1 cellular context compared by ENCODE assay signal in genomic region chr18:12657849-12658829, GRCh38.
TF ChIP-seq lines count a peak whose summit lies in the region.

Gene SPIRE1 (minus strand): TSS chr18:12658107. CDS start chr18:12657866, 241 bp downstream.

TF ChIP-seq in HepG2, 621 proteins besides CTCF, POLR2A, EP300 and RAD21 (continued from another document):
- TF ChIP-seq DZIP1 (CRISPR knock-in tag; IDR thresholded peaks at IDR 0.05), result peak; percentile 34; the same call in 1 of the 2 replicates
- TF ChIP-seq E2F2 (CRISPR knock-in tag; IDR thresholded peaks at IDR 0.05; ENCODE audit: borderline replicate concordance), result no peak
- TF ChIP-seq PAX8 (CRISPR knock-in tag; IDR thresholded peaks at IDR 0.05; ENCODE audit: borderline replicate concordance), result no peak
- no peak for TF ChIP-seq SNAPC4 (CRISPR knock-in tag; IDR thresholded peaks at IDR 0.05)
- peak; percentile 45 for TF ChIP-seq SKI (IDR thresholded peaks at IDR 0.05; ENCODE audit: partially characterized antibody)
- TF ChIP-seq ZBTB4 (CRISPR knock-in tag; IDR thresholded peaks at IDR 0.05; ENCODE audit: borderline replicate concordance), result 0 out of 2 replicates have a peak, but pooled peaks have one; percentile 42
- TF ChIP-seq ZNF282 (IDR thresholded peaks at IDR 0.05; ENCODE audit: partially characterized antibody), result no peak
- no peak for TF ChIP-seq ZBTB25 (CRISPR knock-in tag; IDR thresholded peaks at IDR 0.05)
